Comparison of ENCODE assay signal across 11 cellular contexts in genomic region chr2:129979629-129980155, GRCh38. TPM values are rescaled to one million over a fixed set of nuclear protein-coding genes. Genes with fewer than 3 reads are reported as not detected.
DNase-seq lines count a peak whose midpoint lies in the region; ATAC-seq and TF ChIP-seq lines count a peak whose summit lies in the region.
"Not testable (repeated sequence)": the region's sequence is repeated elsewhere in the genome, so short reads cannot be mapped to it uniquely, and the experiment has no call there.
"Had no signal": no experiment of that assay in that cellular context is flagged by ENCODE, and none has a peak within 500 bp of the region (broad histone marks: within the 10 kb centered on the region; RNA-seq: fewer than 3 reads in every experiment).

Gene RAB6C, plus strand, starts transcription at chr2:129979666. Its CDS starts 450 bp downstream, at chr2:129980116.

- not testable (repeated sequence) for H3K9me3 Mint-ChIP-seq in natural killer cell; stimulated activated naive CD8-positive, alpha-beta T cell treated with anti-CD3 and anti-CD28 coated beads, Interleukin-15, Interleukin-2, amounts not matched to agents 100 ng/mL and 50 ng/mL, for 24 hours

- not testable (repeated sequence) for H3K27me3 ChIP-seq in HAP-1 (ENCODE audit: low read depth); iPS DF 6.9 (ENCODE audit: control insufficient read depth, insufficient read depth, low read length)
- peaks cover 54% of the 10 kb centered on the region for H3K27me3 ChIP-seq in ectodermal cell (ENCODE audit: control insufficient read depth, insufficient read depth, low read length, poor library complexity, severe bottlenecking)

- WGBS in ectodermal cell, 2 experiments = 0 to 1% methylated on average over 47 to 49 of the region's 54 CpGs
- no CpG with 5 or more reads among the region's 54 CpGs for WGBS in iPS DF 6.9 (ENCODE audit: insufficient coverage, insufficient read length)

- DNase-seq in HAP-1 (ENCODE audit: low spot score in 2 of 2) (peak; percentile 6 to 25), NCI-H526 treated with DMSO at 0.1 percent for 48 hours (lab: John Stamatoyannopoulos, UW) (peak; percentile 60), iPS DF 6.9 (ENCODE audit: low read depth, low spot score) (peak; percentile 11)
- peak; percentile 17 to 18 for DNase-seq in activated T-cell treated with anti-CD3 and anti-CD28 coated beads, Interleukin-2, amount 50 U/mL, for 48 hours
- DNase-seq in natural killer cell = not testable (repeated sequence)

- H3K27me3 Mint-ChIP-seq in natural killer cell (ENCODE audit: low read depth in 2 of 2) = peaks cover 37 to 39% of the 10 kb centered on the region in 2 donors
- H3K27me3 Mint-ChIP-seq in stimulated activated naive CD8-positive, alpha-beta T cell treated with anti-CD3 and anti-CD28 coated beads, Interleukin-15, Interleukin-2, amounts not matched to agents 100 ng/mL and 50 ng/mL, for 24 hours = peaks cover 55% of the 10 kb centered on the region

- peak within 1 kb of the TSS; percentile 23 for H3K4me3 ChIP-seq in HAP-1
- peak within 1 kb of the TSS; percentile 33 for H3K4me3 ChIP-seq in ectodermal cell (ENCODE audit: insufficient read depth, low read depth, low read length)
- peak within 1 kb of the TSS; percentile 25; the same call in 1 of the 2 replicates for H3K4me3 ChIP-seq in iPS DF 6.9 (ENCODE audit: low read length)

- H3K27ac ChIP-seq in C4-2B = peak within 1 kb of the TSS; percentile 83
- H3K27ac ChIP-seq in ectodermal cell (ENCODE audit: insufficient read depth, low read depth, low read length, poor library complexity, severe bottlenecking); iPS DF 6.9 (ENCODE audit: low read length): not testable (repeated sequence)

- intact Hi-C loops in natural killer cell (cut with micrococcal nuclease) = not testable (repeated sequence)

- not testable (repeated sequence) for TF ChIP-seq CTCF in C4-2B (conservative IDR thresholded peaks at IDR 0.05); natural killer cell (IDR thresholded peaks at IDR 0.05)

- H3K27ac Mint-ChIP-seq in natural killer cell; stimulated activated naive CD8-positive, alpha-beta T cell treated with anti-CD3 and anti-CD28 coated beads, Interleukin-15, Interleukin-2, amounts not matched to agents 100 ng/mL and 50 ng/mL, for 24 hours: not testable (repeated sequence)

- H3K4me1 Mint-ChIP-seq in natural killer cell = peaks cover 6 to 11% of the 10 kb centered on the region in 2 donors
- H3K4me1 Mint-ChIP-seq in stimulated activated naive CD8-positive, alpha-beta T cell treated with anti-CD3 and anti-CD28 coated beads, Interleukin-15, Interleukin-2, amounts not matched to agents 100 ng/mL and 50 ng/mL, for 24 hours (ENCODE audit: low read depth) = not testable (repeated sequence)

- H3K36me3 ChIP-seq in HAP-1 (replicated peaks); ectodermal cell (ENCODE audit: control insufficient read depth, insufficient read depth, low read length); iPS DF 6.9 (ENCODE audit: control insufficient read depth, insufficient read depth, low read length): not testable (repeated sequence)

- peak within 1 kb of the TSS; percentile 55 for H3K4me3 Mint-ChIP-seq in natural killer cell
- peak within 1 kb of the TSS; percentile 55 for H3K4me3 Mint-ChIP-seq in stimulated activated naive CD8-positive, alpha-beta T cell treated with anti-CD3 and anti-CD28 coated beads, Interleukin-15, Interleukin-2, amounts not matched to agents 100 ng/mL and 50 ng/mL, for 24 hours

- H3K9me3 ChIP-seq in HAP-1; ectodermal cell (ENCODE audit: control insufficient read depth, low read length); iPS DF 6.9 (ENCODE audit: control insufficient read depth, insufficient read depth, low read length): not testable (repeated sequence)

- H3K4me1 ChIP-seq in HAP-1; ectodermal cell (ENCODE audit: control insufficient read depth, insufficient read depth, low read length); iPS DF 6.9 (ENCODE audit: control insufficient read depth, insufficient read depth, low read length): not testable (repeated sequence)

- in situ Hi-C loops in HAP-1 (cut with MboI; ENCODE audit: low sequenced_read_pairs) = not testable (repeated sequence)

- peak in 2 of 3 donors; percentile 30 to 48 for ATAC-seq in natural killer cell

- not testable (repeated sequence) for H3K36me3 Mint-ChIP-seq in natural killer cell; stimulated activated naive CD8-positive, alpha-beta T cell treated with anti-CD3 and anti-CD28 coated beads, Interleukin-15, Interleukin-2, amounts not matched to agents 100 ng/mL and 50 ng/mL, for 24 hours (ENCODE audit: low read depth)

RNA-seq across cellular contexts. Expression of gene RAB6C, which starts in this region (rescaled TPM):
- not detected for polyA plus RNA-seq in ectodermal cell (2013, experiment 1 of 4)
- not detected for polyA plus RNA-seq in ectodermal cell (2013, experiment 2 of 4)
- not detected for polyA plus RNA-seq in ectodermal cell (2013, experiment 3 of 4)
- polyA plus RNA-seq in ectodermal cell (2013, experiment 4 of 4) = not detected
- under 1 TPM in 1 of 3 donors, not detected in 2; 0.09 TPM for total RNA-seq in natural killer cell
- total RNA-seq: H4, myocyte, PC-9 had no signal

Comparison
In these comparisons a context has a peak if more than half of its experiments do, and no peak if none do; other contexts are left out.
1. Peak in ATAC-seq in natural killer cell; RNA of the gene not detected or under 1 TPM.